In the genomic region with DNA sequence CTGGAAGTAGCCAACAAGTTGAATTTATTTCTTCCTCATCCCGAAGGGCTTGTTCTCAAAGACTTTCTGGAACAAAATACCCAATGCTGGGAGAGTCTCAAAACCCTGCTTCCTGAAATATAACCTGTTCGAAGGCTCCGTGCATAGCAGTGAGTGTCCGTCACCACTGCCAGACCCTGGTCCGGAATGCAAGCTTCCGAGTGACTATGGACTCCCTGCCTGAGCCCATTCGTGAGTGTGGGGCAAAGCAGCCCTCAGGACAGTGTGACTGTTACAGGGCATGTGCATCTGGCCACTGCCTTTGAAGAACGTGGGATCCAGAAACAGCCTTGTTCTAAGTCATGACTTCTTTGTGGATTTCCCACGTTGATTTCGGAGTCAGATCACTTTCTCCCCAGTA, we compare ENCODE assay signal across 14 cellular contexts.
A peak's percentile ranks its signal among the peaks of the same experiment; 100 is the strongest.
DNase-seq lines count a peak whose midpoint lies in the region; ATAC-seq and TF ChIP-seq lines count a peak whose summit lies in the region.
"Had no signal": no experiment of that assay in that cellular context is flagged by ENCODE, and none has a peak within 500 bp of the region (broad histone marks: within the 10 kb centered on the region; RNA-seq: fewer than 3 reads in every experiment).

No MANE protein-coding gene starts in this region.

- DNase-seq in LHCN-M2 (ENCODE audit: low read depth) = peak; percentile 26
- peak; percentile 25 for DNase-seq in MG63
- DNase-seq in myocyte (ENCODE audit: low read depth) = peak; percentile 65
- peak; percentile 40 for DNase-seq in spleen
- DNase-seq in activated T-cell treated with anti-CD3 and anti-CD28 coated beads, Interleukin-2, amount 50 U/mL, for 72 hours = no peak
- no peak for DNase-seq in stimulated activated naive CD4-positive, alpha-beta T cell treated with Interleukin-2 at 50 U/mL for 16 hours (lab: John Stamatoyannopoulos, UW)
- DNase-seq: C1 segment of cervical spinal cord; Calu3; CD4-positive, alpha-beta memory T cell; COR-L47; DMS153; DND-41; GOT3; HCEC 1CT had no signal

- H3K4me3 Mint-ChIP-seq in activated T-cell treated with anti-CD3 and anti-CD28 coated beads, Interleukin-2, amount 50 U/mL, for 72 hours = no peak overlapping the region
- H3K4me3 Mint-ChIP-seq: CD4-positive, alpha-beta memory T cell had no signal

- no peaks in the 10 kb centered on the region for H3K36me3 ChIP-seq in MG63
- no peaks in the 10 kb centered on the region for H3K36me3 ChIP-seq in spleen

- no peak overlapping the region for H3K27ac ChIP-seq in spleen

- no peak for ATAC-seq in activated T-cell treated with anti-CD3 and anti-CD28 coated beads, Interleukin-2, amount 50 U/mL, for 72 hours (replicated peaks in 1 of 2)

- peaks cover 0 to 1% of the 10 kb centered on the region in 2 donors for H3K36me3 Mint-ChIP-seq in activated T-cell treated with anti-CD3 and anti-CD28 coated beads, Interleukin-2, amount 50 U/mL, for 72 hours (ENCODE audit: insufficient read depth in 2 of 2)
- H3K36me3 Mint-ChIP-seq: CD4-positive, alpha-beta memory T cell had no signal

- no peak overlapping the region for H3K27ac Mint-ChIP-seq in activated T-cell treated with anti-CD3 and anti-CD28 coated beads, Interleukin-2, amount 50 U/mL, for 72 hours
- H3K27ac Mint-ChIP-seq: CD4-positive, alpha-beta memory T cell had no signal

- TF ChIP-seq POLR2A in spleen (IDR thresholded peaks at IDR 0.05) = no peak

- H3K9me3 ChIP-seq in MG63 (peaks cover 8% of the 10 kb centered on the region), spleen (no peaks in the 10 kb centered on the region)

- H3K9me3 Mint-ChIP-seq in activated T-cell treated with anti-CD3 and anti-CD28 coated beads, Interleukin-2, amount 50 U/mL, for 72 hours = peaks cover 0 to 2% of the 10 kb centered on the region in 2 donors
- H3K9me3 Mint-ChIP-seq: CD4-positive, alpha-beta memory T cell had no signal

- intact Hi-C loops in spleen (cut with DNase I; ENCODE audit: low total_unique reads) = no loop called here

- WGBS in spleen, 5 donors = 85 to 90% (median 86%) methylated on average over 8 to 10 of the region's 10 CpGs

- peaks cover 0 to 2% (median under 1%) of the 10 kb centered on the region in 6 donors for H3K4me1 ChIP-seq in spleen

- H3K27me3 ChIP-seq in MG63 (no peaks in the 10 kb centered on the region), spleen (replicated peaks in 1 of 7) (peaks cover 0 to 31% (median 2%) of the 10 kb centered on the region in 7 donors)

- no peak for TF ChIP-seq CTCF in spleen (IDR thresholded peaks at IDR 0.05 in 8 of 11, conservative IDR thresholded peaks at IDR 0.05 in 3 of 11)

- H3K27me3 Mint-ChIP-seq in activated T-cell treated with anti-CD3 and anti-CD28 coated beads, Interleukin-2, amount 50 U/mL, for 72 hours (ENCODE audit: low read depth) = peaks cover 19% of the 10 kb centered on the region

- H3K4me1 Mint-ChIP-seq in activated T-cell treated with anti-CD3 and anti-CD28 coated beads, Interleukin-2, amount 50 U/mL, for 72 hours (ENCODE audit: low read depth) = peaks cover under 1% of the 10 kb centered on the region

- no peak overlapping the region for H3K4me3 ChIP-seq in MG63
- no peak overlapping the region for H3K4me3 ChIP-seq in spleen

Comparison
In these comparisons a context has a peak if more than half of its experiments do, and no peak if none do; other contexts are left out.
1. DNase-seq: peak in LHCN-M2 (single experiment), MG63 (single experiment), myocyte (single experiment) and spleen (single experiment); none in activated T-cell treated with anti-CD3 and anti-CD28 coated beads, Interleukin-2, amount 50 U/mL, for 72 hours (0 of 2) and stimulated activated naive CD4-positive, alpha-beta T cell treated with Interleukin-2 at 50 U/mL for 16 hours (single experiment).